In the genomic region with DNA sequence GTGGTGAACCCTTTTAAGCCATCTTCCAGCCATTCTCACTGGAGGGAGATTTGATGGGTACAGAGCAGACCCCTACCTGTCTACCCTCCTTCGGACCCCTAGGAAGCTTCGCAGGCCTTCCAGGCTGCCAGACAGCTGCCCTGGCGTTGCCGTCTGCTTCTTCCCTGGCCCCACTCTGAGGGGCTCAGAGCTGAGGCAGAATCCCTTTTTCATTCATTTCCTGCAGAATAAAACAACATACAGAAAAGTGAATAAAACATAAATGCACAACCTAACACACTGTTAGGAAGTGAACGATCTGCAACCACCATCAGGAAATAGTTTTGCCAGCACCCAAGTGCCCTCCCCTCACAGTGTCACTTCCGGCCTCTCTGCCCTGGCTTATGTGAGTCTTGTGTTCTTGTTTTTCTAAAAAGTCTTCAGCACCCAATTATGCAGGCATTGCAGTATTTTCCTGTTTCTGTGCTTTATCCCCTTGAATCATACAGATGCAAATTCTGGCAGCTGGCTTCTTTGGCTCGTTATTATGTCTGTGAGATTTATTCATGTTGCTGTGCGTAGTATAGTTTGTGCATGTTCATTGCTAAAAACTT, we compare ENCODE assay signal across 8 cellular contexts. TPM values are rescaled to one million over a fixed set of nuclear protein-coding genes. Genes with fewer than 3 reads are reported as not detected.
A peak's percentile ranks its signal among the peaks of the same experiment; 100 is the strongest.
DNase-seq lines count a peak whose midpoint lies in the region; ATAC-seq, FAIRE-seq and TF ChIP-seq lines count a peak whose summit lies in the region.

No MANE protein-coding gene starts in this region.

- ATAC-seq in left lobe of liver = no peak
- no peak for ATAC-seq in GM19397 (IDR thresholded peaks at IDR 0.05; ENCODE audit: unreplicated experiment)

- no peaks in the 10 kb centered on the region for H3K27me3 ChIP-seq in astrocyte (ENCODE audit: insufficient read depth, low read length)

- H3K4me1 ChIP-seq in astrocyte (ENCODE audit: insufficient read depth, low read length) = peaks cover 15% of the 10 kb centered on the region

- FAIRE-seq in astrocyte (lab: Jason Lieb, UNC) = peak; percentile 45

- H3K79me2 ChIP-seq in astrocyte (ENCODE audit: insufficient read depth, low read length) = peaks cover 5% of the 10 kb centered on the region

- H3K9ac ChIP-seq in astrocyte (ENCODE audit: low read length) = no peak overlapping the region

- peak overlapping the region; percentile 47 for H3K4me2 ChIP-seq in astrocyte (ENCODE audit: low read length)

- DNase-seq in GM10266 (ENCODE audit: extremely low spot score) (peak; percentile 43), T-helper 22 cell (ENCODE audit: low read depth) (peak; percentile 59), astrocyte (ENCODE audit: low read depth) (no peak), left lobe of liver (ENCODE audit: low spot score) (peak; percentile 44), GOT3 (lab: John Stamatoyannopoulos, UW) (no peak), NCI-H1417 (lab: John Stamatoyannopoulos, UW) (no peak)
- peak; percentile 51 for DNase-seq in stimulated activated CD8-positive, alpha-beta memory T cell treated with anti-CD3 and anti-CD28 coated beads, Interleukin-12 subunit alpha, Interleukin-12 subunit beta, amount 100 ng/mL, for 1 hour (ENCODE audit: low read depth)

- TF ChIP-seq CTCF in GM10266 (IDR thresholded peaks at IDR 0.05; ENCODE audit: control insufficient read depth, insufficient read depth, low read depth, missing control alignments) = no peak
- no peak for TF ChIP-seq CTCF in astrocyte (IDR thresholded peaks at IDR 0.05; ENCODE audit: insufficient read depth, low read depth, low read length)

- no peaks in the 10 kb centered on the region for H3K9me3 ChIP-seq in astrocyte (ENCODE audit: insufficient read depth, low read depth, low read length)

- peak overlapping the region; percentile 11 for H3K27ac ChIP-seq in astrocyte (ENCODE audit: low read depth, low read length)

- H3K36me3 Mint-ChIP-seq in astrocyte (ENCODE audit: low read depth, unreplicated experiment) = peaks cover 4% of the 10 kb centered on the region

- H3K27ac Mint-ChIP-seq in astrocyte (ENCODE audit: unreplicated experiment) = no peak overlapping the region

- no peaks in the 10 kb centered on the region for H4K20me1 ChIP-seq in astrocyte (ENCODE audit: insufficient read depth, low read length)

- peak overlapping the region; percentile 46 for H2AFZ ChIP-seq in astrocyte (ENCODE audit: low read depth, low read length)

- peaks cover 6% of the 10 kb centered on the region for H3K36me3 ChIP-seq in astrocyte (ENCODE audit: insufficient read depth, low read length)

- no peak overlapping the region for H3K4me3 Mint-ChIP-seq in astrocyte (ENCODE audit: unreplicated experiment)

- no peaks in the 10 kb centered on the region for H3K9me3 Mint-ChIP-seq in astrocyte (ENCODE audit: unreplicated experiment)

- H3K4me1 Mint-ChIP-seq in astrocyte (ENCODE audit: low read depth, unreplicated experiment) = peaks cover 3% of the 10 kb centered on the region

- H3K4me3 ChIP-seq in astrocyte (ENCODE audit: insufficient read depth, low read depth, low read length) = no peak overlapping the region

- no peaks in the 10 kb centered on the region for H3K27me3 Mint-ChIP-seq in astrocyte (ENCODE audit: low read depth, unreplicated experiment)

RNA-seq across cellular contexts. Expression of gene ADD1, which starts 5.6 kb away (rescaled TPM):
- total RNA-seq in astrocyte = 258 and 280 TPM in 2 replicates
- total RNA-seq in left lobe of liver = 113 TPM

RNA-seq across cellular contexts. Expression of gene SH3BP2, which starts 45.1 kb away (rescaled TPM):
- 33.7 and 35.0 TPM in 2 replicates for total RNA-seq in astrocyte
- total RNA-seq in left lobe of liver = 59.8 TPM

Comparison
In these comparisons a context has a peak if more than half of its experiments do, and no peak if none do; other contexts are left out.
1. DNase-seq: peak in GM10266 (single experiment), T-helper 22 cell (single experiment), left lobe of liver (single experiment) and stimulated activated CD8-positive, alpha-beta memory T cell treated with anti-CD3 and anti-CD28 coated beads, Interleukin-12 subunit alpha, Interleukin-12 subunit beta, amount 100 ng/mL, for 1 hour (single experiment); none in astrocyte (single experiment), GOT3 (single experiment) and NCI-H1417 (0 of 3).